Comparison of ENCODE assay signal across 1 cellular context in the genomic region with DNA sequence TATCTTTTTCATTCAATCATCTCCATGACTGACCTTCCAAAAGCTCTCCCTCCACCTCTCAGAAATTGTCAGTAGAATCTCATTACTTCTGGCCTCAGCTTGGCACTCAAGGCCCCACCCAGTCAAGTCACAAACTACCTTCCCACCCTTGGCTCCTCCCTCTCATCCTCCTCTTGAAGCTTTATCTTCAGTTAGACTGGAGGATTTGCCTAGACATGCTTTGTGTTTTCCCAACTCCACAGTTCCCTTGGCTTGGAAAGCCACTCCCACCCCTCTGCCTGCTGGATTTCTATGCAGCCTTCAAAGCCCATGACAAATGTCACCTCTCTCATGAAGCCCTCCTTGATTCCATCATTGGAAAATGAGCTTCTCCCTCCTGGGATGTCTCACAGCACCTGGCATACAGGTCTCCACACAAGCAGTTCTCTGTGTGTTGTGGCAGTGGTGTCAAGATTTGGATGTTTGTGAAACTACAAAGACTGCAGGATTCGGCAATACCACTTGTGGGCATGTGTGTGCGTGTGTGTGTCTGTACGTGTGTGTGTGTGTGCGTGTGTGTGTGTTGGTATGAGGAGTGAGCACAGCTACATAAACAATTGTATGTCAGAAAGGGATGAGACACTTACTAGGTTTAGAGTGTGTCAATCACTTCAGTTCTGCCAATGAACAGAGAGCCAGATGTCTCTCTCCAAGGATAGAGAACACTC.
A peak's percentile ranks its signal among the peaks of the same experiment; 100 is the strongest.
TF ChIP-seq lines count a peak whose summit lies in the region.

No MANE protein-coding gene starts in this region.

TF ChIP-seq in K562, 482 proteins besides CTCF, POLR2A, EP300 and RAD21 (continued from another document and continues in another):
- TF ChIP-seq, protein P1, sequence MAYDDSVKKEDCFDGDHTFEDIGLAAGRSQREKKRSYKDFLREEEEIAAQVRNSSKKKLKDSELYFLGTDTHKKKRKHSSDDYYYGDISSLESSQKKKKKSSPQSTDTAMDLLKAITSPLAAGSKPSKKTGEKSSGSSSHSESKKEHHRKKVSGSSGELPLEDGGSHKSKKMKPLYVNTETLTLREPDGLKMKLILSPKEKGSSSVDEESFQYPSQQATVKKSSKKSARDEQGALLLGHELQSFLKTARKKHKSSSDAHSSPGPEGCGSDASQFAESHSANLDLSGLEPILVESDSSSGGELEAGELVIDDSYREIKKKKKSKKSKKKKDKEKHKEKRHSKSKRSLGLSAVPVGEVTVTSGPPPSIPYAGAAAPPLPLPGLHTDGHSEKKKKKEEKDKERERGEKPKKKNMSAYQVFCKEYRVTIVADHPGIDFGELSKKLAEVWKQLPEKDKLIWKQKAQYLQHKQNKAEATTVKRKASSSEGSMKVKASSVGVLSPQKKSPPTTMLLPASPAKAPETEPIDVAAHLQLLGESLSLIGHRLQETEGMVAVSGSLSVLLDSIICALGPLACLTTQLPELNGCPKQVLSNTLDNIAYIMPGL (CRISPR knock-in tag; IDR thresholded peaks at IDR 0.05) = no peak
- TF ChIP-seq GABPB1 (CRISPR knock-in tag; IDR thresholded peaks at IDR 0.05) (no peak), GABPB2 (CRISPR knock-in tag; conservative IDR thresholded peaks at IDR 0.05) (no peak), ADNP (tag; IDR thresholded peaks at IDR 0.05) (peak; percentile 88), SAFB2 (IDR thresholded peaks at IDR 0.05; ENCODE audit: borderline replicate concordance, low read depth, low read length, severe bottlenecking) (no peak), ETV6 (IDR thresholded peaks at IDR 0.05; ENCODE audit: borderline replicate concordance in 1 of 2, low read depth in 2 of 2, low read length in 1 of 2) (no peak), ETV6 (CRISPR knock-in tag; IDR thresholded peaks at IDR 0.05; ENCODE audit: borderline replicate concordance) (no peak), ZNF76 (CRISPR knock-in tag; IDR thresholded peaks at IDR 0.05; ENCODE audit: borderline replicate concordance) (no peak), ZNF24 (IDR thresholded peaks at IDR 0.05) (no peak), HCFC1 (IDR thresholded peaks at IDR 0.05; ENCODE audit: low read depth, low read length) (no peak), RAD51 (IDR thresholded peaks at IDR 0.05; ENCODE audit: borderline replicate concordance, low read depth) (no peak), ZNF79 (CRISPR knock-in tag; IDR thresholded peaks at IDR 0.05; ENCODE audit: low read depth) (no peak), JUNB (CRISPR knock-in tag; conservative IDR thresholded peaks at IDR 0.05) (no peak), RBM34 (IDR thresholded peaks at IDR 0.05; ENCODE audit: borderline replicate concordance, insufficient read depth, low read length) (no peak), MAFF (IDR thresholded peaks at IDR 0.05; ENCODE audit: low read length) (peak; percentile 86), SRF (CRISPR knock-in tag; IDR thresholded peaks at IDR 0.05) (no peak; a peak in 1 of 4 replicates), DPF2 (IDR thresholded peaks at IDR 0.05) (peak; percentile 77), ZNF324 (CRISPR knock-in tag; IDR thresholded peaks at IDR 0.05) (no peak), ESRRB (CRISPR knock-in tag; IDR thresholded peaks at IDR 0.05; ENCODE audit: borderline replicate concordance) (no peak), SMARCA5 (IDR thresholded peaks at IDR 0.05) (peak; percentile 99), SRSF1 (IDR thresholded peaks at IDR 0.05; ENCODE audit: low read depth, low read length) (no peak), ZNF263 (CRISPR knock-in tag; IDR thresholded peaks at IDR 0.05; ENCODE audit: borderline replicate concordance) (peak; percentile 73), ZNF436 (CRISPR knock-in tag; IDR thresholded peaks at IDR 0.05) (peak; percentile 97), MTA1 (IDR thresholded peaks at IDR 0.05; ENCODE audit: borderline replicate concordance) (peak; percentile 79), MTF1 (CRISPR knock-in tag; IDR thresholded peaks at IDR 0.05; ENCODE audit: borderline replicate concordance) (no peak), RBM15 (IDR thresholded peaks at IDR 0.05; ENCODE audit: insufficient read depth, low read length) (no peak), SIN3B (IDR thresholded peaks at IDR 0.05; ENCODE audit: low read depth) (no peak), TCFL5 (CRISPR knock-in tag; conservative IDR thresholded peaks at IDR 0.05) (no peak)
- TF ChIP-seq, protein P2, sequence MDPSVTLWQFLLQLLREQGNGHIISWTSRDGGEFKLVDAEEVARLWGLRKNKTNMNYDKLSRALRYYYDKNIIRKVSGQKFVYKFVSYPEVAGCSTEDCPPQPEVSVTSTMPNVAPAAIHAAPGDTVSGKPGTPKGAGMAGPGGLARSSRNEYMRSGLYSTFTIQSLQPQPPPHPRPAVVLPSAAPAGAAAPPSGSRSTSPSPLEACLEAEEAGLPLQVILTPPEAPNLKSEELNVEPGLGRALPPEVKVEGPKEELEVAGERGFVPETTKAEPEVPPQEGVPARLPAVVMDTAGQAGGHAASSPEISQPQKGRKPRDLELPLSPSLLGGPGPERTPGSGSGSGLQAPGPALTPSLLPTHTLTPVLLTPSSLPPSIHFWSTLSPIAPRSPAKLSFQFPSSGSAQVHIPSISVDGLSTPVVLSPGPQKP (CRISPR knock-in tag; IDR thresholded peaks at IDR 0.05) = no peak
- TF ChIP-seq, protein P3, sequence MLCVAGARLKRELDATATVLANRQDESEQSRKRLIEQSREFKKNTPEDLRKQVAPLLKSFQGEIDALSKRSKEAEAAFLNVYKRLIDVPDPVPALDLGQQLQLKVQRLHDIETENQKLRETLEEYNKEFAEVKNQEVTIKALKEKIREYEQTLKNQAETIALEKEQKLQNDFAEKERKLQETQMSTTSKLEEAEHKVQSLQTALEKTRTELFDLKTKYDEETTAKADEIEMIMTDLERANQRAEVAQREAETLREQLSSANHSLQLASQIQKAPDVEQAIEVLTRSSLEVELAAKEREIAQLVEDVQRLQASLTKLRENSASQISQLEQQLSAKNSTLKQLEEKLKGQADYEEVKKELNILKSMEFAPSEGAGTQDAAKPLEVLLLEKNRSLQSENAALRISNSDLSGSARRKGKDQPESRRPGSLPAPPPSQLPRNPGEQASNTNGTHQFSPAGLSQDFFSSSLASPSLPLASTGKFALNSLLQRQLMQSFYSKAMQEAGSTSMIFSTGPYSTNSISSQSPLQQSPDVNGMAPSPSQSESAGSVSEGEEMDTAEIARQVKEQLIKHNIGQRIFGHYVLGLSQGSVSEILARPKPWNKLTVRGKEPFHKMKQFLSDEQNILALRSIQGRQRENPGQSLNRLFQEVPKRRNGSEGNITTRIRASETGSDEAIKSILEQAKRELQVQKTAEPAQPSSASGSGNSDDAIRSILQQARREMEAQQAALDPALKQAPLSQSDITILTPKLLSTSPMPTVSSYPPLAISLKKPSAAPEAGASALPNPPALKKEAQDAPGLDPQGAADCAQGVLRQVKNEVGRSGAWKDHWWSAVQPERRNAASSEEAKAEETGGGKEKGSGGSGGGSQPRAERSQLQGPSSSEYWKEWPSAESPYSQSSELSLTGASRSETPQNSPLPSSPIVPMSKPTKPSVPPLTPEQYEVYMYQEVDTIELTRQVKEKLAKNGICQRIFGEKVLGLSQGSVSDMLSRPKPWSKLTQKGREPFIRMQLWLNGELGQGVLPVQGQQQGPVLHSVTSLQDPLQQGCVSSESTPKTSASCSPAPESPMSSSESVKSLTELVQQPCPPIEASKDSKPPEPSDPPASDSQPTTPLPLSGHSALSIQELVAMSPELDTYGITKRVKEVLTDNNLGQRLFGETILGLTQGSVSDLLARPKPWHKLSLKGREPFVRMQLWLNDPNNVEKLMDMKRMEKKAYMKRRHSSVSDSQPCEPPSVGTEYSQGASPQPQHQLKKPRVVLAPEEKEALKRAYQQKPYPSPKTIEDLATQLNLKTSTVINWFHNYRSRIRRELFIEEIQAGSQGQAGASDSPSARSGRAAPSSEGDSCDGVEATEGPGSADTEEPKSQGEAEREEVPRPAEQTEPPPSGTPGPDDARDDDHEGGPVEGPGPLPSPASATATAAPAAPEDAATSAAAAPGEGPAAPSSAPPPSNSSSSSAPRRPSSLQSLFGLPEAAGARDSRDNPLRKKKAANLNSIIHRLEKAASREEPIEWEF (CRISPR knock-in tag; IDR thresholded peaks at IDR 0.05) = no peak
- TF ChIP-seq, protein P4, sequence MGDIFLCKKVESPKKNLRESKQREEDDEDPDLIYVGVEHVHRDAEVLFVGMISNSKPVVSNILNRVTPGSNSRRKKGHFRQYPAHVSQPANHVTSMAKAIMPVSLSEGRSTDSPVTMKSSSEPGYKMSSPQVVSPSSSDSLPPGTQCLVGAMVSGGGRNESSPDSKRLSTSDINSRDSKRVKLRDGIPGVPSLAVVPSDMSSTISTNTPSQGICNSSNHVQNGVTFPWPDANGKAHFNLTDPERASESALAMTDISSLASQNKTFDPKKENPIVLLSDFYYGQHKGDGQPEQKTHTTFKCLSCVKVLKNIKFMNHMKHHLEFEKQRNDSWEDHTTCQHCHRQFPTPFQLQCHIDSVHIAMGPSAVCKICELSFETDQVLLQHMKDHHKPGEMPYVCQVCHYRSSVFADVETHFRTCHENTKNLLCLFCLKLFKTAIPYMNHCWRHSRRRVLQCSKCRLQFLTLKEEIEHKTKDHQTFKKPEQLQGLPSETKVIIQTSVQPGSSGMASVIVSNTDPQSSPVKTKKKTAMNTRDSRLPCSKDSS (IDR thresholded peaks at IDR 0.05; ENCODE audit: low read depth, partially characterized antibody) = no peak
- TF ChIP-seq, protein P5, sequence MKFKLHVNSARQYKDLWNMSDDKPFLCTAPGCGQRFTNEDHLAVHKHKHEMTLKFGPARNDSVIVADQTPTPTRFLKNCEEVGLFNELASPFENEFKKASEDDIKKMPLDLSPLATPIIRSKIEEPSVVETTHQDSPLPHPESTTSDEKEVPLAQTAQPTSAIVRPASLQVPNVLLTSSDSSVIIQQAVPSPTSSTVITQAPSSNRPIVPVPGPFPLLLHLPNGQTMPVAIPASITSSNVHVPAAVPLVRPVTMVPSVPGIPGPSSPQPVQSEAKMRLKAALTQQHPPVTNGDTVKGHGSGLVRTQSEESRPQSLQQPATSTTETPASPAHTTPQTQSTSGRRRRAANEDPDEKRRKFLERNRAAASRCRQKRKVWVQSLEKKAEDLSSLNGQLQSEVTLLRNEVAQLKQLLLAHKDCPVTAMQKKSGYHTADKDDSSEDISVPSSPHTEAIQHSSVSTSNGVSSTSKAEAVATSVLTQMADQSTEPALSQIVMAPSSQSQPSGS (CRISPR knock-in tag; IDR thresholded peaks at IDR 0.05) = no peak
- TF ChIP-seq, protein P6, sequence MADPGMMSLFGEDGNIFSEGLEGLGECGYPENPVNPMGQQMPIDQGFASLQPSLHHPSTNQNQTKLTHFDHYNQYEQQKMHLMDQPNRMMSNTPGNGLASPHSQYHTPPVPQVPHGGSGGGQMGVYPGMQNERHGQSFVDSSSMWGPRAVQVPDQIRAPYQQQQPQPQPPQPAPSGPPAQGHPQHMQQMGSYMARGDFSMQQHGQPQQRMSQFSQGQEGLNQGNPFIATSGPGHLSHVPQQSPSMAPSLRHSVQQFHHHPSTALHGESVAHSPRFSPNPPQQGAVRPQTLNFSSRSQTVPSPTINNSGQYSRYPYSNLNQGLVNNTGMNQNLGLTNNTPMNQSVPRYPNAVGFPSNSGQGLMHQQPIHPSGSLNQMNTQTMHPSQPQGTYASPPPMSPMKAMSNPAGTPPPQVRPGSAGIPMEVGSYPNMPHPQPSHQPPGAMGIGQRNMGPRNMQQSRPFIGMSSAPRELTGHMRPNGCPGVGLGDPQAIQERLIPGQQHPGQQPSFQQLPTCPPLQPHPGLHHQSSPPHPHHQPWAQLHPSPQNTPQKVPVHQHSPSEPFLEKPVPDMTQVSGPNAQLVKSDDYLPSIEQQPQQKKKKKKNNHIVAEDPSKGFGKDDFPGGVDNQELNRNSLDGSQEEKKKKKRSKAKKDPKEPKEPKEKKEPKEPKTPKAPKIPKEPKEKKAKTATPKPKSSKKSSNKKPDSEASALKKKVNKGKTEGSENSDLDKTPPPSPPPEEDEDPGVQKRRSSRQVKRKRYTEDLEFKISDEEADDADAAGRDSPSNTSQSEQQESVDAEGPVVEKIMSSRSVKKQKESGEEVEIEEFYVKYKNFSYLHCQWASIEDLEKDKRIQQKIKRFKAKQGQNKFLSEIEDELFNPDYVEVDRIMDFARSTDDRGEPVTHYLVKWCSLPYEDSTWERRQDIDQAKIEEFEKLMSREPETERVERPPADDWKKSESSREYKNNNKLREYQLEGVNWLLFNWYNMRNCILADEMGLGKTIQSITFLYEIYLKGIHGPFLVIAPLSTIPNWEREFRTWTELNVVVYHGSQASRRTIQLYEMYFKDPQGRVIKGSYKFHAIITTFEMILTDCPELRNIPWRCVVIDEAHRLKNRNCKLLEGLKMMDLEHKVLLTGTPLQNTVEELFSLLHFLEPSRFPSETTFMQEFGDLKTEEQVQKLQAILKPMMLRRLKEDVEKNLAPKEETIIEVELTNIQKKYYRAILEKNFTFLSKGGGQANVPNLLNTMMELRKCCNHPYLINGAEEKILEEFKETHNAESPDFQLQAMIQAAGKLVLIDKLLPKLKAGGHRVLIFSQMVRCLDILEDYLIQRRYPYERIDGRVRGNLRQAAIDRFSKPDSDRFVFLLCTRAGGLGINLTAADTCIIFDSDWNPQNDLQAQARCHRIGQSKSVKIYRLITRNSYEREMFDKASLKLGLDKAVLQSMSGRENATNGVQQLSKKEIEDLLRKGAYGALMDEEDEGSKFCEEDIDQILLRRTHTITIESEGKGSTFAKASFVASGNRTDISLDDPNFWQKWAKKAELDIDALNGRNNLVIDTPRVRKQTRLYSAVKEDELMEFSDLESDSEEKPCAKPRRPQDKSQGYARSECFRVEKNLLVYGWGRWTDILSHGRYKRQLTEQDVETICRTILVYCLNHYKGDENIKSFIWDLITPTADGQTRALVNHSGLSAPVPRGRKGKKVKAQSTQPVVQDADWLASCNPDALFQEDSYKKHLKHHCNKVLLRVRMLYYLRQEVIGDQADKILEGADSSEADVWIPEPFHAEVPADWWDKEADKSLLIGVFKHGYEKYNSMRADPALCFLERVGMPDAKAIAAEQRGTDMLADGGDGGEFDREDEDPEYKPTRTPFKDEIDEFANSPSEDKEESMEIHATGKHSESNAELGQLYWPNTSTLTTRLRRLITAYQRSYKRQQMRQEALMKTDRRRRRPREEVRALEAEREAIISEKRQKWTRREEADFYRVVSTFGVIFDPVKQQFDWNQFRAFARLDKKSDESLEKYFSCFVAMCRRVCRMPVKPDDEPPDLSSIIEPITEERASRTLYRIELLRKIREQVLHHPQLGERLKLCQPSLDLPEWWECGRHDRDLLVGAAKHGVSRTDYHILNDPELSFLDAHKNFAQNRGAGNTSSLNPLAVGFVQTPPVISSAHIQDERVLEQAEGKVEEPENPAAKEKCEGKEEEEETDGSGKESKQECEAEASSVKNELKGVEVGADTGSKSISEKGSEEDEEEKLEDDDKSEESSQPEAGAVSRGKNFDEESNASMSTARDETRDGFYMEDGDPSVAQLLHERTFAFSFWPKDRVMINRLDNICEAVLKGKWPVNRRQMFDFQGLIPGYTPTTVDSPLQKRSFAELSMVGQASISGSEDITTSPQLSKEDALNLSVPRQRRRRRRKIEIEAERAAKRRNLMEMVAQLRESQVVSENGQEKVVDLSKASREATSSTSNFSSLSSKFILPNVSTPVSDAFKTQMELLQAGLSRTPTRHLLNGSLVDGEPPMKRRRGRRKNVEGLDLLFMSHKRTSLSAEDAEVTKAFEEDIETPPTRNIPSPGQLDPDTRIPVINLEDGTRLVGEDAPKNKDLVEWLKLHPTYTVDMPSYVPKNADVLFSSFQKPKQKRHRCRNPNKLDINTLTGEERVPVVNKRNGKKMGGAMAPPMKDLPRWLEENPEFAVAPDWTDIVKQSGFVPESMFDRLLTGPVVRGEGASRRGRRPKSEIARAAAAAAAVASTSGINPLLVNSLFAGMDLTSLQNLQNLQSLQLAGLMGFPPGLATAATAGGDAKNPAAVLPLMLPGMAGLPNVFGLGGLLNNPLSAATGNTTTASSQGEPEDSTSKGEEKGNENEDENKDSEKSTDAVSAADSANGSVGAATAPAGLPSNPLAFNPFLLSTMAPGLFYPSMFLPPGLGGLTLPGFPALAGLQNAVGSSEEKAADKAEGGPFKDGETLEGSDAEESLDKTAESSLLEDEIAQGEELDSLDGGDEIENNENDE (IDR thresholded peaks at IDR 0.05; ENCODE audit: low read depth, low read length) = no peak
